Comparison of ENCODE assay signal across 11 cellular contexts in the genomic region with DNA sequence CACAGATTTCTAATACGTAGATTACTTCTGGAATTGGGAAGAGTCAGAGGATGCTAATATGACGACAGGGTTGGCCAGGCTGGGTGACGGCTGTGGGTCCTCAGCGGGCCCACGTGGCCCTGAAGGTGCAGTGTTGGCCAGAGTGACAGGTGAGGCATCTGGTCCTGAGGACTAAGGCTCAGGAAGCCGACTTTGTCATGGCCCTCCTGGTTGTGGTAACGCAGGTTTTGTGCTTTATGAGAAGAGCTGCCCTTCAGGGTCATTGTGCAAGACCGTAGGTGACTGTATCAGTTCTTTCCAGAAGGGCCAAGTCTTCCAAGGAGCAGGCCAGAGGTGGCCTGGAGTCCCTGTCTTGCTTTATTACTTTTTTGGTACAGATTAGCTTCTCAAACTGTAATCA. TPM values are rescaled to one million over a fixed set of nuclear protein-coding genes. Genes with fewer than 3 reads are reported as not detected.
DNase-seq lines count a peak whose midpoint lies in the region; ATAC-seq and TF ChIP-seq lines count a peak whose summit lies in the region.
"Had no signal": no experiment of that assay in that cellular context is flagged by ENCODE, and none has a peak within 500 bp of the region (broad histone marks: within the 10 kb centered on the region; RNA-seq: fewer than 3 reads in every experiment).

No MANE protein-coding gene starts in this region.

- H3K4me1 ChIP-seq in MM.1S (ENCODE audit: low read length) (peaks cover 13% of the 10 kb centered on the region), mammary epithelial cell (ENCODE audit: insufficient read depth, low read length) (peaks cover 32% of the 10 kb centered on the region), trophoblast cell (ENCODE audit: control insufficient read depth in 1 of 2, insufficient read depth in 2 of 2, low read length in 2 of 2) (peaks cover 4 to 6% of the 10 kb centered on the region in 2 experiments)

- no peak for DNase-seq in activated CD4-positive, alpha-beta T cell treated with anti-CD3 and anti-CD28 coated beads, Interleukin-2, amount 10 ng/mL, durations not matched to agents 24 days and 14 days
- DNase-seq in activated CD4-positive, alpha-beta T cell treated with anti-CD3 and anti-CD28 coated beads for 1 hour, result no peak
- DNase-seq in MM.1S (no peak), mammary epithelial cell (peak; percentile 12), trophoblast cell (peak; percentile 57 to 61), Kasumi-1 (lab: John Stamatoyannopoulos, UW) (no peak)
- DNase-seq in effector CD4-positive, alpha-beta T cell, result no peak
- DNase-seq: activated CD4-positive, alpha-beta T cell treated with anti-CD3 and anti-CD28 coated beads for 48 hours; NCI-H1436; stimulated activated naive CD4-positive, alpha-beta T cell treated with Interleukin-2 at 50 U/mL for 16 hours had no signal

- no peaks in the 10 kb centered on the region for H3K27me3 Mint-ChIP-seq in activated CD4-positive, alpha-beta T cell treated with anti-CD3 and anti-CD28 coated beads, Interleukin-2, amount 10 ng/mL, durations not matched to agents 24 days and 14 days

- TF ChIP-seq CTCF in MM.1S (IDR thresholded peaks at IDR 0.05; ENCODE audit: low read length) (no peak), mammary epithelial cell (conservative IDR thresholded peaks at IDR 0.05 in 1 of 2, IDR thresholded peaks at IDR 0.05 in 1 of 2; ENCODE audit: extremely low read depth in 1 of 2, insufficient read depth in 1 of 2, low read depth in 1 of 2, low read length in 2 of 2) (no peak)

- peaks cover 14% of the 10 kb centered on the region; the same call in 1 of the 2 replicates for H3K36me3 ChIP-seq in MM.1S (replicated peaks; ENCODE audit: insufficient read depth, low read length)
- peaks cover 18% of the 10 kb centered on the region for H3K36me3 ChIP-seq in mammary epithelial cell (ENCODE audit: insufficient read depth, low read length)
- peaks cover 23 to 30% of the 10 kb centered on the region in 2 experiments for H3K36me3 ChIP-seq in trophoblast cell (ENCODE audit: control insufficient read depth in 1 of 2, insufficient read depth in 2 of 2, low read length in 2 of 2)

- H3K4me3 ChIP-seq in MM.1S (ENCODE audit: low read length) (no peak overlapping the region), mammary epithelial cell (replicated peaks in 1 of 3; ENCODE audit: insufficient read depth in 1 of 3, low read depth in 2 of 3, low read length in 3 of 3) (no peak overlapping the region), trophoblast cell (ENCODE audit: low read depth, low read length) (no peak overlapping the region)

- H3K36me3 Mint-ChIP-seq in activated CD4-positive, alpha-beta T cell treated with anti-CD3 and anti-CD28 coated beads, Interleukin-2, amount 10 ng/mL, durations not matched to agents 24 days and 14 days (ENCODE audit: low read depth), result peaks cover 48% of the 10 kb centered on the region

- peak overlapping the region; percentile 21 for H3K4me3 Mint-ChIP-seq in activated CD4-positive, alpha-beta T cell treated with anti-CD3 and anti-CD28 coated beads, Interleukin-2, amount 10 ng/mL, durations not matched to agents 24 days and 14 days

- dilution Hi-C loops in mammary epithelial cell (cut with HindIII; ENCODE audit: low sequenced_read_pairs), result no loop called here

- ATAC-seq in GM21723 (IDR thresholded peaks at IDR 0.05; ENCODE audit: unreplicated experiment), result no peak

- CTCF ChIA-PET in mammary epithelial cell (lab: Charles Lee; ENCODE audit: low non-redundant PET), result no interaction called here

- no peak overlapping the region for H3K14ac ChIP-seq in trophoblast cell (ENCODE audit: low read length)

- no peak overlapping the region for H2BK120ac ChIP-seq in trophoblast cell (ENCODE audit: insufficient read depth, low read length, poor library complexity)

- H3K23ac ChIP-seq in trophoblast cell (ENCODE audit: low read length), result no peak overlapping the region

- peaks cover 16% of the 10 kb centered on the region for H3K79me1 ChIP-seq in trophoblast cell (ENCODE audit: low read length)

- no peak overlapping the region for H2AK5ac ChIP-seq in trophoblast cell (ENCODE audit: low read length)

- no peak overlapping the region for H2BK12ac ChIP-seq in trophoblast cell (ENCODE audit: low read length)

- H3F3A ChIP-seq in MM.1S (ENCODE audit: insufficient read depth, low read length), result peaks cover 7% of the 10 kb centered on the region

- H4K20me1 ChIP-seq in MM.1S (ENCODE audit: insufficient read depth, low read length), result peaks cover 49% of the 10 kb centered on the region
- peaks cover 11% of the 10 kb centered on the region for H4K20me1 ChIP-seq in mammary epithelial cell (ENCODE audit: insufficient read depth, low read length)

- H3K9ac ChIP-seq in MM.1S (ENCODE audit: low read length), result no peak overlapping the region
- no peak overlapping the region for H3K9ac ChIP-seq in mammary epithelial cell (ENCODE audit: insufficient read depth, low read length)
- H3K9ac ChIP-seq in trophoblast cell (ENCODE audit: low read length), result peak overlapping the region; percentile 28

- intact Hi-C loops in activated CD4-positive, alpha-beta T cell treated with anti-CD3 and anti-CD28 coated beads, Interleukin-2, amount 10 ng/mL, durations not matched to agents 24 days and 14 days (cut with micrococcal nuclease), result no loop called here
- intact Hi-C loops in mammary epithelial cell (cut with micrococcal nuclease), result no loop called here

- H3K27me3 ChIP-seq in MM.1S (replicated peaks; ENCODE audit: insufficient read depth, low read length), result no peaks in the 10 kb centered on the region
- no peaks in the 10 kb centered on the region for H3K27me3 ChIP-seq in mammary epithelial cell (ENCODE audit: insufficient read depth, low read length)
- H3K27me3 ChIP-seq in trophoblast cell (ENCODE audit: insufficient read depth, low read length), result no peaks in the 10 kb centered on the region

- peak overlapping the region; percentile 90 for H3K4ac ChIP-seq in trophoblast cell (ENCODE audit: low read depth, low read length)

- H3K9me2 ChIP-seq in MM.1S (replicated peaks; ENCODE audit: insufficient read depth, low read length), result no peaks in the 10 kb centered on the region

- peak overlapping the region; percentile 80; the same call in 1 of the 2 replicates for H3K4me2 ChIP-seq in MM.1S (ENCODE audit: low read depth, low read length)
- peak overlapping the region; percentile 83 for H3K4me2 ChIP-seq in mammary epithelial cell (ENCODE audit: insufficient read depth, low read depth, low read length)
- no peak overlapping the region for H3K4me2 ChIP-seq in trophoblast cell (ENCODE audit: low read length)

- H3K9me3 ChIP-seq in MM.1S (replicated peaks; ENCODE audit: insufficient read depth, low read length) (no peaks in the 10 kb centered on the region), mammary epithelial cell (replicated peaks; ENCODE audit: insufficient read depth, low read length) (no peaks in the 10 kb centered on the region), trophoblast cell (ENCODE audit: insufficient read depth, low read depth, low read length) (no peaks in the 10 kb centered on the region)

- no peak overlapping the region for H3K27ac ChIP-seq in MM.1S (ENCODE audit: low read length)
- H3K27ac ChIP-seq in mammary epithelial cell (ENCODE audit: insufficient read depth, low read depth, low read length), result no peak overlapping the region
- H3K27ac ChIP-seq in trophoblast cell (ENCODE audit: low read depth, low read length), result no peak overlapping the region

- peak overlapping the region; percentile 22 for H3K27ac Mint-ChIP-seq in activated CD4-positive, alpha-beta T cell treated with anti-CD3 and anti-CD28 coated beads, Interleukin-2, amount 10 ng/mL, durations not matched to agents 24 days and 14 days

- BruUV-seq in mammary epithelial cell (replicated peaks; lab: Mats Ljungman, UMichigan), result no TSS peak

- H4K12ac ChIP-seq in trophoblast cell (ENCODE audit: low read depth, low read length), result no peak overlapping the region

- H4K8ac ChIP-seq in trophoblast cell (ENCODE audit: low read depth, low read length), result no peak overlapping the region

- peaks cover 71% of the 10 kb centered on the region for H3K79me2 ChIP-seq in MM.1S (ENCODE audit: low read length)
- peaks cover 88% of the 10 kb centered on the region for H3K79me2 ChIP-seq in mammary epithelial cell (ENCODE audit: insufficient read depth, low read length)
- peaks cover 41% of the 10 kb centered on the region for H3K79me2 ChIP-seq in trophoblast cell (ENCODE audit: control insufficient read depth, insufficient read depth, low read length, poor library complexity)

- H3K9me3 Mint-ChIP-seq in activated CD4-positive, alpha-beta T cell treated with anti-CD3 and anti-CD28 coated beads, Interleukin-2, amount 10 ng/mL, durations not matched to agents 24 days and 14 days, result no peaks in the 10 kb centered on the region

- WGBS in mammary epithelial cell (ENCODE audit: low coverage, missing lambda C conversion rate), result 80% methylated on average over 8 of the region's 8 CpGs
- no CpG with 5 or more reads among the region's 8 CpGs for WGBS in trophoblast cell (ENCODE audit: extremely low coverage, insufficient coverage, insufficient read length)

- H3K4me1 Mint-ChIP-seq in activated CD4-positive, alpha-beta T cell treated with anti-CD3 and anti-CD28 coated beads, Interleukin-2, amount 10 ng/mL, durations not matched to agents 24 days and 14 days, result peaks cover 41% of the 10 kb centered on the region

- H2BK5ac ChIP-seq in trophoblast cell (ENCODE audit: low read depth, low read length, poor library complexity), result no peak overlapping the region

- H3K18ac ChIP-seq in trophoblast cell (ENCODE audit: low read length), result no peak overlapping the region

- in situ Hi-C loops in mammary epithelial cell (cut with MboI; ENCODE audit: low sequenced_read_pairs in 2 of 2), result loop anchor here in 1 of 2 donors (25.0 kb wide), 1 partner anchor 795 kb away; a partner anchor contains a TSS

- H2AFZ ChIP-seq in MM.1S (ENCODE audit: low read length), result no peak overlapping the region
- H2AFZ ChIP-seq in mammary epithelial cell (ENCODE audit: low read depth, low read length), result no peak overlapping the region
- no peak overlapping the region for H2AFZ ChIP-seq in trophoblast cell (ENCODE audit: insufficient read depth, low read length, poor library complexity)

- H4K91ac ChIP-seq in trophoblast cell (ENCODE audit: low read depth, low read length), result no peak overlapping the region

RNA-seq across cellular contexts. Expression of a gene that starts 2.5 kb away (rescaled TPM):
- 284 TPM in 2 replicates for total RNA-seq in activated CD4-positive, alpha-beta T cell treated with anti-CD3 and anti-CD28 coated beads, Interleukin-2, amount 10 ng/mL, durations not matched to agents 24 days and 14 days
- 100 to 1,000 TPM; 154 to 213 TPM for total RNA-seq in mammary epithelial cell
- polyA plus RNA-seq in mammary epithelial cell, result 119 TPM
- 344 TPM for polyA minus RNA-seq in mammary epithelial cell
- polyA plus RNA-seq in trophoblast cell (2013), result 174 and 182 TPM in 2 replicates

RNA-seq across cellular contexts. Expression of a gene that starts 42.9 kb away (rescaled TPM):
- 42.2 and 42.4 TPM in 2 replicates for total RNA-seq in activated CD4-positive, alpha-beta T cell treated with anti-CD3 and anti-CD28 coated beads, Interleukin-2, amount 10 ng/mL, durations not matched to agents 24 days and 14 days
- total RNA-seq in mammary epithelial cell, result 10 to 100 TPM in 1 of 2 donors, 1 to 10 TPM in 1; 7.5 to 25.2 TPM
- polyA plus RNA-seq in mammary epithelial cell, result 15.9 TPM
- 60.9 TPM for polyA minus RNA-seq in mammary epithelial cell
- 16.1 and 16.4 TPM in 2 replicates for polyA plus RNA-seq in trophoblast cell (2013)

RNA-seq across cellular contexts. Expression of a gene that starts 46.2 kb away (rescaled TPM):
- total RNA-seq in activated CD4-positive, alpha-beta T cell treated with anti-CD3 and anti-CD28 coated beads, Interleukin-2, amount 10 ng/mL, durations not matched to agents 24 days and 14 days, result 5.8 and 6.4 TPM in 2 replicates
- 10 to 100 TPM in 1 of 2 donors, 1 to 10 TPM in 1; 3.2 to 10.0 TPM for total RNA-seq in mammary epithelial cell
- polyA plus RNA-seq in mammary epithelial cell, result 10.7 TPM
- 9.6 TPM for polyA minus RNA-seq in mammary epithelial cell
- 18.9 and 19.3 TPM in 2 replicates for polyA plus RNA-seq in trophoblast cell (2013)

Comparison
In these comparisons a context has a peak if more than half of its experiments do, and no peak if none do; other contexts are left out.
1. DNase-seq: peak in mammary epithelial cell (single experiment) and trophoblast cell (2 of 2); none in activated CD4-positive, alpha-beta T cell treated with anti-CD3 and anti-CD28 coated beads, Interleukin-2, amount 10 ng/mL, durations not matched to agents 24 days and 14 days (single experiment), activated CD4-positive, alpha-beta T cell treated with anti-CD3 and anti-CD28 coated beads for 1 hour (single experiment), MM.1S (single experiment), effector CD4-positive, alpha-beta T cell (single experiment) and Kasumi-1 (0 of 2).